22 cellular contexts compared by ENCODE assay signal in genomic region chr9:101716629-101717028, GRCh38. TPM values are rescaled to one million over a fixed set of nuclear protein-coding genes. Genes with fewer than 3 reads are reported as not detected.
DNase-seq lines count a peak whose midpoint lies in the region; ATAC-seq and TF ChIP-seq lines count a peak whose summit lies in the region.
"Had no signal": no experiment of that assay in that cellular context is flagged by ENCODE, and none has a peak within 500 bp of the region (broad histone marks: within the 10 kb centered on the region; RNA-seq: fewer than 3 reads in every experiment).

No MANE protein-coding gene starts in this region.

- DNase-seq in Right ventricle myocardium inferior (ENCODE audit: missing footprints) = peak; percentile 31
- no peak for DNase-seq in left ventricle myocardium inferior
- peak; percentile 65 for DNase-seq in NCI-H446 treated with DMSO at 0.1 percent for 48 hours (lab: John Stamatoyannopoulos, UW)
- peak; percentile 34 for DNase-seq in glutamatergic neuron
- DNase-seq in testis = peak; percentile 27
- DNase-seq in activated CD8-positive, alpha-beta memory T cell treated with anti-CD3 and anti-CD28 coated beads, Interleukin-2, amount 10 ng/mL, durations not matched to agents 7 days and 5 days = no peak
- no peak for DNase-seq in medulla oblongata (ENCODE audit: extremely low spot score)
- DNase-seq: ACHN; activated CD4-positive, alpha-beta T cell treated with anti-CD3 and anti-CD28 coated beads for 4 hours; activated naive CD8-positive, alpha-beta T cell treated with anti-CD3 and anti-CD28 coated beads, Interleukin-2, amount 50 U/mL, for 24 hours; foreskin fibroblast; small intestine; stimulated activated CD4-positive, alpha-beta T cell treated with anti-CD3 and anti-CD28 coated beads, Interleukin-2, amount 100 ng/mL, for 48 hours had no signal

- H3K9me3 ChIP-seq in left ventricle myocardium inferior (replicated peaks) = no peaks in the 10 kb centered on the region
- H3K9me3 ChIP-seq in testis = no peaks in the 10 kb centered on the region

- H3K4me1 Mint-ChIP-seq in glutamatergic neuron (ENCODE audit: low read depth, unreplicated experiment) = peaks cover 6% of the 10 kb centered on the region
- no peaks in the 10 kb centered on the region for H3K4me1 Mint-ChIP-seq in activated CD8-positive, alpha-beta memory T cell treated with anti-CD3 and anti-CD28 coated beads, Interleukin-2, amount 10 ng/mL, durations not matched to agents 7 days and 5 days
- H3K4me1 Mint-ChIP-seq: activated naive CD8-positive, alpha-beta T cell treated with anti-CD3 and anti-CD28 coated beads, Interleukin-2, amount 50 U/mL, for 24 hours; CD14-positive monocyte had no signal

- H3K27ac ChIP-seq in left ventricle myocardium inferior (replicated peaks) = no peak overlapping the region
- H3K27ac ChIP-seq in testis = no peak overlapping the region
- H3K27ac ChIP-seq: coronary artery, KMS-11 had no signal

- H3K27ac Mint-ChIP-seq in glutamatergic neuron (ENCODE audit: unreplicated experiment) = peak overlapping the region; percentile 14
- H3K27ac Mint-ChIP-seq in activated CD8-positive, alpha-beta memory T cell treated with anti-CD3 and anti-CD28 coated beads, Interleukin-2, amount 10 ng/mL, durations not matched to agents 7 days and 5 days = no peak overlapping the region
- H3K27ac Mint-ChIP-seq: activated naive CD8-positive, alpha-beta T cell treated with anti-CD3 and anti-CD28 coated beads, Interleukin-2, amount 50 U/mL, for 24 hours; CD14-positive monocyte had no signal

- intact Hi-C loops in Right ventricle myocardium inferior (cut with DNase I) (no loop called here), left ventricle myocardium inferior (cut with micrococcal nuclease) (no loop called here), testis (cut with DNase I; ENCODE audit: low total_unique reads) (no loop called here)

- no peak for TF ChIP-seq CTCF in left ventricle myocardium inferior (IDR thresholded peaks at IDR 0.05; ENCODE audit: borderline replicate concordance)
- no peak for TF ChIP-seq CTCF in glutamatergic neuron (IDR thresholded peaks at IDR 0.05; ENCODE audit: partially characterized antibody, unreplicated experiment)
- no peak for TF ChIP-seq CTCF in testis (IDR thresholded peaks at IDR 0.05)

- peaks cover 4% of the 10 kb centered on the region for H3K9me3 Mint-ChIP-seq in glutamatergic neuron (ENCODE audit: unreplicated experiment)
- H3K9me3 Mint-ChIP-seq in activated CD8-positive, alpha-beta memory T cell treated with anti-CD3 and anti-CD28 coated beads, Interleukin-2, amount 10 ng/mL, durations not matched to agents 7 days and 5 days (ENCODE audit: low read depth) = no peaks in the 10 kb centered on the region
- H3K9me3 Mint-ChIP-seq: activated naive CD8-positive, alpha-beta T cell treated with anti-CD3 and anti-CD28 coated beads, Interleukin-2, amount 50 U/mL, for 24 hours had no signal

- H3K36me3 Mint-ChIP-seq in glutamatergic neuron (ENCODE audit: unreplicated experiment) = no peaks in the 10 kb centered on the region
- H3K36me3 Mint-ChIP-seq in activated CD8-positive, alpha-beta memory T cell treated with anti-CD3 and anti-CD28 coated beads, Interleukin-2, amount 10 ng/mL, durations not matched to agents 7 days and 5 days = no peaks in the 10 kb centered on the region
- H3K36me3 Mint-ChIP-seq: brain, CD14-positive monocyte had no signal

- peaks cover 1% of the 10 kb centered on the region for H3K27me3 ChIP-seq in left ventricle myocardium inferior (ENCODE audit: low read depth)
- H3K27me3 ChIP-seq in testis = no peaks in the 10 kb centered on the region

- peaks cover 5% of the 10 kb centered on the region for H3K27me3 Mint-ChIP-seq in glutamatergic neuron (ENCODE audit: unreplicated experiment)
- H3K27me3 Mint-ChIP-seq in activated CD8-positive, alpha-beta memory T cell treated with anti-CD3 and anti-CD28 coated beads, Interleukin-2, amount 10 ng/mL, durations not matched to agents 7 days and 5 days = peaks cover 3% of the 10 kb centered on the region

- H3K36me3 ChIP-seq in left ventricle myocardium inferior (no peaks in the 10 kb centered on the region), testis (ENCODE audit: low read depth, missing control alignments) (no peaks in the 10 kb centered on the region)

- no peak overlapping the region for H3K4me3 Mint-ChIP-seq in glutamatergic neuron (ENCODE audit: unreplicated experiment)
- H3K4me3 Mint-ChIP-seq in activated CD8-positive, alpha-beta memory T cell treated with anti-CD3 and anti-CD28 coated beads, Interleukin-2, amount 10 ng/mL, durations not matched to agents 7 days and 5 days = no peak overlapping the region
- H3K4me3 Mint-ChIP-seq: activated naive CD8-positive, alpha-beta T cell treated with anti-CD3 and anti-CD28 coated beads, Interleukin-2, amount 50 U/mL, for 24 hours; brain; CD14-positive monocyte had no signal

- H3K4me3 ChIP-seq in left ventricle myocardium inferior = no peak overlapping the region
- H3K4me3 ChIP-seq in testis = no peak overlapping the region
- H3K4me3 ChIP-seq: coronary artery had no signal

- WGBS in testis, 2 donors = 37 to 49% methylated on average over 2 of the region's 2 CpGs

- ATAC-seq in Right ventricle myocardium inferior (peak; percentile 86), HG03432 (IDR thresholded peaks at IDR 0.05; ENCODE audit: unreplicated experiment) (no peak)
- ATAC-seq in activated CD8-positive, alpha-beta memory T cell treated with anti-CD3 and anti-CD28 coated beads, Interleukin-2, amount 10 ng/mL, durations not matched to agents 7 days and 5 days = no peak
- ATAC-seq: activated naive CD8-positive, alpha-beta T cell treated with anti-CD3 and anti-CD28 coated beads, Interleukin-2, amount 50 U/mL, for 24 hours had no signal

- peaks cover 4% of the 10 kb centered on the region for H3K4me1 ChIP-seq in left ventricle myocardium inferior
- H3K4me1 ChIP-seq in testis = no peaks in the 10 kb centered on the region

- CTCF ChIA-PET in activated CD8-positive, alpha-beta memory T cell treated with anti-CD3 and anti-CD28 coated beads, Interleukin-2, amount 10 ng/mL, durations not matched to agents 7 days and 5 days (lab: Charles Lee) = no interaction called here

- TF ChIP-seq POLR2A in testis (IDR thresholded peaks at IDR 0.05) = no peak

RNA-seq across cellular contexts. Expression of gene GRIN3A, which starts 21.8 kb away (rescaled TPM):
- 0.92 TPM for total RNA-seq in Right ventricle myocardium inferior
- total RNA-seq in left ventricle myocardium inferior = 0.49 TPM
- 0.15 TPM for total RNA-seq in glutamatergic neuron (ENCODE audit: unreplicated experiment)
- under 1 TPM; 0.16 to 0.25 TPM for total RNA-seq in testis
- 0.79 TPM for polyA plus RNA-seq in testis (ENCODE audit: insufficient read depth, low read depth, low replicate concordance)
- not detected for total RNA-seq in activated CD8-positive, alpha-beta memory T cell treated with anti-CD3 and anti-CD28 coated beads, Interleukin-2, amount 10 ng/mL, durations not matched to agents 7 days and 5 days
- total RNA-seq: endothelial cell of umbilical vein, HT-29, kidney epithelial cell, RPMI7951 had no signal
- polyA plus RNA-seq: endothelial cell of umbilical vein had no signal

Comparison
In these comparisons a context has a peak if more than half of its experiments do, and no peak if none do; other contexts are left out.
1. DNase-seq: peak in Right ventricle myocardium inferior (single experiment), NCI-H446 treated with DMSO at 0.1 percent for 48 hours (single experiment), glutamatergic neuron (single experiment) and testis (single experiment); none in left ventricle myocardium inferior (single experiment), activated CD8-positive, alpha-beta memory T cell treated with anti-CD3 and anti-CD28 coated beads, Interleukin-2, amount 10 ng/mL, durations not matched to agents 7 days and 5 days (single experiment) and medulla oblongata (single experiment).